In the genomic region with DNA sequence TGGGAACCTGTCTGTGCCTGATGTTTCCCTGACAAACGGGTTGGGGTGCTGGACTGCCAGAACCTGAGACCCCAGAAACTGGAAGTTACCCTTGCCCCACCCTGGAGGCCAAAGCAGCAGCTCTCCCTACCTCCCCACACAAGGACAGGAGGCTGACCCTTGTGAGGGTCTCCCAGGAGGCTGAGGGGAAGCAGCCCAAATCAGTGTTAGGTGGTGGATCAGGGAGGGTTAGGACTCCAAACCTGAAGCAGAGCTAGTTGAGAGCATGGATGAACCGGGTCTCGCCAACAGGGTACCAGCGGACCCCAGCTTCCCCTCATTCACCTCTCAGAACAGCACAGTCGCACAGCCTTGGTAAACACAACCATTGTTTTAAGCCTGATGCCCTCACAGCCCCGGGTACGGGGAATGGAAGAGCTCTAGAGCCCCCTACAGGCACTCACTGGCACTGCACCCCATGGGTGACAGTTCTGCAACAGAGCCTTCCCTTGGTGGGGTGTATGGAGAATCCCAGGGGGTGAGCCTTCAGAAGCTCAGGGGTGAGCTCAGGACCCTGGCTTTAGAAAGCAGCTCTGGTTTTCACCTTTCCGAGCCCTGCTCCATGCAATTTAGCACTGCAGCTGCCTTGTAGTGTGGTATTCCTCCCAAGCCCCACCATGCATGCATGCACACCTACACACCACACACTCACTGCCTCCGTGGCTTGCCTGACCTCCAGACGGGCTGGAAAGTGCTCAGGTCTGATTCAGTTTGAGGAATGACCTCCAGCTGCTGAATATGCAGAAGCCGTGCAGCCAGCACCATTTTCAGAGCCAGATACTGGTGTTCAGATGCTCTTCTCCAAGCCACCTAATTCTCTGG, we compare ENCODE assay signal across 1 cellular context.
TF ChIP-seq lines count a peak whose summit lies in the region.

No MANE protein-coding gene starts in this region.

TF ChIP-seq in GM12878, 131 proteins besides CTCF, POLR2A, EP300 and RAD21 (continued from another document and continues in another):
- TF ChIP-seq, protein P1, sequence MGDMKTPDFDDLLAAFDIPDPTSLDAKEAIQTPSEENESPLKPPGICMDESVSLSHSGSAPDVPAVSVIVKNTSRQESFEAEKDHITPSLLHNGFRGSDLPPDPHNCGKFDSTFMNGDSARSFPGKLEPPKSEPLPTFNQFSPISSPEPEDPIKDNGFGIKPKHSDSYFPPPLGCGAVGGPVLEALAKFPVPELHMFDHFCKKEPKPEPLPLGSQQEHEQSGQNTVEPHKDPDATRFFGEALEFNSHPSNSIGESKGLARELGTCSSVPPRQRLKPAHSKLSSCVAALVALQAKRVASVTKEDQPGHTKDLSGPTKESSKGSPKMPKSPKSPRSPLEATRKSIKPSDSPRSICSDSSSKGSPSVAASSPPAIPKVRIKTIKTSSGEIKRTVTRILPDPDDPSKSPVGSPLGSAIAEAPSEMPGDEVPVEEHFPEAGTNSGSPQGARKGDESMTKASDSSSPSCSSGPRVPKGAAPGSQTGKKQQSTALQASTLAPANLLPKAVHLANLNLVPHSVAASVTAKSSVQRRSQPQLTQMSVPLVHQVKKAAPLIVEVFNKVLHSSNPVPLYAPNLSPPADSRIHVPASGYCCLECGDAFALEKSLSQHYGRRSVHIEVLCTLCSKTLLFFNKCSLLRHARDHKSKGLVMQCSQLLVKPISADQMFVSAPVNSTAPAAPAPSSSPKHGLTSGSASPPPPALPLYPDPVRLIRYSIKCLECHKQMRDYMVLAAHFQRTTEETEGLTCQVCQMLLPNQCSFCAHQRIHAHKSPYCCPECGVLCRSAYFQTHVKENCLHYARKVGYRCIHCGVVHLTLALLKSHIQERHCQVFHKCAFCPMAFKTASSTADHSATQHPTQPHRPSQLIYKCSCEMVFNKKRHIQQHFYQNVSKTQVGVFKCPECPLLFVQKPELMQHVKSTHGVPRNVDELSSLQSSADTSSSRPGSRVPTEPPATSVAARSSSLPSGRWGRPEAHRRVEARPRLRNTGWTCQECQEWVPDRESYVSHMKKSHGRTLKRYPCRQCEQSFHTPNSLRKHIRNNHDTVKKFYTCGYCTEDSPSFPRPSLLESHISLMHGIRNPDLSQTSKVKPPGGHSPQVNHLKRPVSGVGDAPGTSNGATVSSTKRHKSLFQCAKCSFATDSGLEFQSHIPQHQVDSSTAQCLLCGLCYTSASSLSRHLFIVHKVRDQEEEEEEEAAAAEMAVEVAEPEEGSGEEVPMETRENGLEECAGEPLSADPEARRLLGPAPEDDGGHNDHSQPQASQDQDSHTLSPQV (IDR thresholded peaks at IDR 0.05): 0 out of 2 replicates have a peak, but pooled peaks have one; percentile 13
- TF ChIP-seq HDAC2 (IDR thresholded peaks at IDR 0.05): no peak
- TF ChIP-seq STAT1 (conservative IDR thresholded peaks at IDR 0.05): no peak
- peak; percentile 76 for TF ChIP-seq YY1 (IDR thresholded peaks at IDR 0.05; ENCODE audit: low read depth, low read length)
- peak; percentile 61; the same call in 1 of the 2 replicates for TF ChIP-seq RB1 (IDR thresholded peaks at IDR 0.05; ENCODE audit: borderline replicate concordance)
- TF ChIP-seq PAX8 (IDR thresholded peaks at IDR 0.05): no peak
- no peak for TF ChIP-seq ASH2L (IDR thresholded peaks at IDR 0.05; ENCODE audit: borderline replicate concordance, low read depth)
- TF ChIP-seq IKZF2 (IDR thresholded peaks at IDR 0.05): no peak
- 0 out of 2 replicates have a peak, but pooled peaks have one; percentile 26 for TF ChIP-seq MXI1 (IDR thresholded peaks at IDR 0.05; ENCODE audit: low read depth, low read length)
- TF ChIP-seq, protein P2, sequence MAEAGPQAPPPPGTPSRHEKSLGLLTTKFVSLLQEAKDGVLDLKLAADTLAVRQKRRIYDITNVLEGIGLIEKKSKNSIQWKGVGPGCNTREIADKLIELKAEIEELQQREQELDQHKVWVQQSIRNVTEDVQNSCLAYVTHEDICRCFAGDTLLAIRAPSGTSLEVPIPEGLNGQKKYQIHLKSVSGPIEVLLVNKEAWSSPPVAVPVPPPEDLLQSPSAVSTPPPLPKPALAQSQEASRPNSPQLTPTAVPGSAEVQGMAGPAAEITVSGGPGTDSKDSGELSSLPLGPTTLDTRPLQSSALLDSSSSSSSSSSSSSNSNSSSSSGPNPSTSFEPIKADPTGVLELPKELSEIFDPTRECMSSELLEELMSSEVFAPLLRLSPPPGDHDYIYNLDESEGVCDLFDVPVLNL (IDR thresholded peaks at IDR 0.05; ENCODE audit: low read depth, low read length): no peak
- TF ChIP-seq RBBP5 (conservative IDR thresholded peaks at IDR 0.05): no peak
- TF ChIP-seq, protein P3, sequence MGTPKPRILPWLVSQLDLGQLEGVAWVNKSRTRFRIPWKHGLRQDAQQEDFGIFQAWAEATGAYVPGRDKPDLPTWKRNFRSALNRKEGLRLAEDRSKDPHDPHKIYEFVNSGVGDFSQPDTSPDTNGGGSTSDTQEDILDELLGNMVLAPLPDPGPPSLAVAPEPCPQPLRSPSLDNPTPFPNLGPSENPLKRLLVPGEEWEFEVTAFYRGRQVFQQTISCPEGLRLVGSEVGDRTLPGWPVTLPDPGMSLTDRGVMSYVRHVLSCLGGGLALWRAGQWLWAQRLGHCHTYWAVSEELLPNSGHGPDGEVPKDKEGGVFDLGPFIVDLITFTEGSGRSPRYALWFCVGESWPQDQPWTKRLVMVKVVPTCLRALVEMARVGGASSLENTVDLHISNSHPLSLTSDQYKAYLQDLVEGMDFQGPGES (IDR thresholded peaks at IDR 0.05): no peak
- no peak for TF ChIP-seq MTA3 (IDR thresholded peaks at IDR 0.05; ENCODE audit: borderline replicate concordance, low read length)
- TF ChIP-seq, protein P4, sequence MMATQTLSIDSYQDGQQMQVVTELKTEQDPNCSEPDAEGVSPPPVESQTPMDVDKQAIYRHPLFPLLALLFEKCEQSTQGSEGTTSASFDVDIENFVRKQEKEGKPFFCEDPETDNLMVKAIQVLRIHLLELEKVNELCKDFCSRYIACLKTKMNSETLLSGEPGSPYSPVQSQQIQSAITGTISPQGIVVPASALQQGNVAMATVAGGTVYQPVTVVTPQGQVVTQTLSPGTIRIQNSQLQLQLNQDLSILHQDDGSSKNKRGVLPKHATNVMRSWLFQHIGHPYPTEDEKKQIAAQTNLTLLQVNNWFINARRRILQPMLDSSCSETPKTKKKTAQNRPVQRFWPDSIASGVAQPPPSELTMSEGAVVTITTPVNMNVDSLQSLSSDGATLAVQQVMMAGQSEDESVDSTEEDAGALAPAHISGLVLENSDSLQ (IDR thresholded peaks at IDR 0.05): 0 out of 2 replicates have a peak, but pooled peaks have one; percentile 7
- TF ChIP-seq CBX3 (IDR thresholded peaks at IDR 0.05; ENCODE audit: borderline replicate concordance, low read depth): no peak
- TF ChIP-seq, protein P5, sequence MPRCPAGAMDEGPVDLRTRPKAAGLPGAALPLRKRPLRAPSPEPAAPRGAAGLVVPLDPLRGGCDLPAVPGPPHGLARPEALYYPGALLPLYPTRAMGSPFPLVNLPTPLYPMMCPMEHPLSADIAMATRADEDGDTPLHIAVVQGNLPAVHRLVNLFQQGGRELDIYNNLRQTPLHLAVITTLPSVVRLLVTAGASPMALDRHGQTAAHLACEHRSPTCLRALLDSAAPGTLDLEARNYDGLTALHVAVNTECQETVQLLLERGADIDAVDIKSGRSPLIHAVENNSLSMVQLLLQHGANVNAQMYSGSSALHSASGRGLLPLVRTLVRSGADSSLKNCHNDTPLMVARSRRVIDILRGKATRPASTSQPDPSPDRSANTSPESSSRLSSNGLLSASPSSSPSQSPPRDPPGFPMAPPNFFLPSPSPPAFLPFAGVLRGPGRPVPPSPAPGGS (IDR thresholded peaks at IDR 0.05; ENCODE audit: borderline replicate concordance, insufficient read depth, low read depth, low read length, poor library complexity, severe bottlenecking): no peak
- no peak for TF ChIP-seq BHLHE40 (IDR thresholded peaks at IDR 0.05; ENCODE audit: borderline replicate concordance in 1 of 2, low read depth in 2 of 2, low read length in 1 of 2)
- TF ChIP-seq NR2F1 (conservative IDR thresholded peaks at IDR 0.05): no peak
- TF ChIP-seq TARDBP (IDR thresholded peaks at IDR 0.05; ENCODE audit: borderline replicate concordance): no peak
- 0 out of 2 replicates have a peak, but pooled peaks have one; percentile 27 for TF ChIP-seq MEF2A (IDR thresholded peaks at IDR 0.05; ENCODE audit: insufficient read depth, low read depth, low read length)
- peak; percentile 95 for TF ChIP-seq SMC3 (IDR thresholded peaks at IDR 0.05; ENCODE audit: borderline replicate concordance, low read length)
- TF ChIP-seq IKZF1 (conservative IDR thresholded peaks at IDR 0.05): no peak
- no peak for TF ChIP-seq POLR2AphosphoS5 (IDR thresholded peaks at IDR 0.05; ENCODE audit: low read length)
- TF ChIP-seq NFYA (IDR thresholded peaks at IDR 0.05; ENCODE audit: borderline replicate concordance, low read depth, low read length): no peak
- no peak for TF ChIP-seq GATAD2B (conservative IDR thresholded peaks at IDR 0.05; ENCODE audit: low read depth)
- no peak for TF ChIP-seq POLR2AphosphoS2 (IDR thresholded peaks at IDR 0.05; ENCODE audit: low read depth, low read length)
- TF ChIP-seq FOS (IDR thresholded peaks at IDR 0.05; ENCODE audit: borderline replicate concordance, extremely low read depth, insufficient read length): no peak
- no peak for TF ChIP-seq TCF7 (IDR thresholded peaks at IDR 0.05; ENCODE audit: borderline replicate concordance)
- 0 out of 3 replicates have a peak, but pooled peaks have one; percentile 55 for TF ChIP-seq POU2F2 (IDR thresholded peaks at IDR 0.05; ENCODE audit: borderline replicate concordance, low read depth, low read length)
- peak; percentile 62; the same call in 1 of the 2 replicates for TF ChIP-seq SMARCA5 (IDR thresholded peaks at IDR 0.05)
- TF ChIP-seq, protein P6, sequence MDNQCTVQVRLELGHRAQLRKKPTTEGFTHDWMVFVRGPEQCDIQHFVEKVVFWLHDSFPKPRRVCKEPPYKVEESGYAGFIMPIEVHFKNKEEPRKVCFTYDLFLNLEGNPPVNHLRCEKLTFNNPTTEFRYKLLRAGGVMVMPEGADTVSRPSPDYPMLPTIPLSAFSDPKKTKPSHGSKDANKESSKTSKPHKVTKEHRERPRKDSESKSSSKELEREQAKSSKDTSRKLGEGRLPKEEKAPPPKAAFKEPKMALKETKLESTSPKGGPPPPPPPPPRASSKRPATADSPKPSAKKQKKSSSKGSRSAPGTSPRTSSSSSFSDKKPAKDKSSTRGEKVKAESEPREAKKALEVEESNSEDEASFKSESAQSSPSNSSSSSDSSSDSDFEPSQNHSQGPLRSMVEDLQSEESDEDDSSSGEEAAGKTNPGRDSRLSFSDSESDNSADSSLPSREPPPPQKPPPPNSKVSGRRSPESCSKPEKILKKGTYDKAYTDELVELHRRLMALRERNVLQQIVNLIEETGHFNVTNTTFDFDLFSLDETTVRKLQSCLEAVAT (IDR thresholded peaks at IDR 0.05): no peak
- no peak for TF ChIP-seq EGR1 (IDR thresholded peaks at IDR 0.05; ENCODE audit: borderline replicate concordance in 1 of 2, low read depth in 2 of 2, low read length in 2 of 2)
- TF ChIP-seq, protein P7, sequence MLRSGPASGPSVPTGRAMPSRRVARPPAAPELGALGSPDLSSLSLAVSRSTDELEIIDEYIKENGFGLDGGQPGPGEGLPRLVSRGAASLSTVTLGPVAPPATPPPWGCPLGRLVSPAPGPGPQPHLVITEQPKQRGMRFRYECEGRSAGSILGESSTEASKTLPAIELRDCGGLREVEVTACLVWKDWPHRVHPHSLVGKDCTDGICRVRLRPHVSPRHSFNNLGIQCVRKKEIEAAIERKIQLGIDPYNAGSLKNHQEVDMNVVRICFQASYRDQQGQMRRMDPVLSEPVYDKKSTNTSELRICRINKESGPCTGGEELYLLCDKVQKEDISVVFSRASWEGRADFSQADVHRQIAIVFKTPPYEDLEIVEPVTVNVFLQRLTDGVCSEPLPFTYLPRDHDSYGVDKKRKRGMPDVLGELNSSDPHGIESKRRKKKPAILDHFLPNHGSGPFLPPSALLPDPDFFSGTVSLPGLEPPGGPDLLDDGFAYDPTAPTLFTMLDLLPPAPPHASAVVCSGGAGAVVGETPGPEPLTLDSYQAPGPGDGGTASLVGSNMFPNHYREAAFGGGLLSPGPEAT (IDR thresholded peaks at IDR 0.05; ENCODE audit: low read depth): no peak
- no peak for TF ChIP-seq SUPT20H (IDR thresholded peaks at IDR 0.05; ENCODE audit: borderline replicate concordance, control insufficient read depth, low read depth, low read length)
- TF ChIP-seq, protein P8, sequence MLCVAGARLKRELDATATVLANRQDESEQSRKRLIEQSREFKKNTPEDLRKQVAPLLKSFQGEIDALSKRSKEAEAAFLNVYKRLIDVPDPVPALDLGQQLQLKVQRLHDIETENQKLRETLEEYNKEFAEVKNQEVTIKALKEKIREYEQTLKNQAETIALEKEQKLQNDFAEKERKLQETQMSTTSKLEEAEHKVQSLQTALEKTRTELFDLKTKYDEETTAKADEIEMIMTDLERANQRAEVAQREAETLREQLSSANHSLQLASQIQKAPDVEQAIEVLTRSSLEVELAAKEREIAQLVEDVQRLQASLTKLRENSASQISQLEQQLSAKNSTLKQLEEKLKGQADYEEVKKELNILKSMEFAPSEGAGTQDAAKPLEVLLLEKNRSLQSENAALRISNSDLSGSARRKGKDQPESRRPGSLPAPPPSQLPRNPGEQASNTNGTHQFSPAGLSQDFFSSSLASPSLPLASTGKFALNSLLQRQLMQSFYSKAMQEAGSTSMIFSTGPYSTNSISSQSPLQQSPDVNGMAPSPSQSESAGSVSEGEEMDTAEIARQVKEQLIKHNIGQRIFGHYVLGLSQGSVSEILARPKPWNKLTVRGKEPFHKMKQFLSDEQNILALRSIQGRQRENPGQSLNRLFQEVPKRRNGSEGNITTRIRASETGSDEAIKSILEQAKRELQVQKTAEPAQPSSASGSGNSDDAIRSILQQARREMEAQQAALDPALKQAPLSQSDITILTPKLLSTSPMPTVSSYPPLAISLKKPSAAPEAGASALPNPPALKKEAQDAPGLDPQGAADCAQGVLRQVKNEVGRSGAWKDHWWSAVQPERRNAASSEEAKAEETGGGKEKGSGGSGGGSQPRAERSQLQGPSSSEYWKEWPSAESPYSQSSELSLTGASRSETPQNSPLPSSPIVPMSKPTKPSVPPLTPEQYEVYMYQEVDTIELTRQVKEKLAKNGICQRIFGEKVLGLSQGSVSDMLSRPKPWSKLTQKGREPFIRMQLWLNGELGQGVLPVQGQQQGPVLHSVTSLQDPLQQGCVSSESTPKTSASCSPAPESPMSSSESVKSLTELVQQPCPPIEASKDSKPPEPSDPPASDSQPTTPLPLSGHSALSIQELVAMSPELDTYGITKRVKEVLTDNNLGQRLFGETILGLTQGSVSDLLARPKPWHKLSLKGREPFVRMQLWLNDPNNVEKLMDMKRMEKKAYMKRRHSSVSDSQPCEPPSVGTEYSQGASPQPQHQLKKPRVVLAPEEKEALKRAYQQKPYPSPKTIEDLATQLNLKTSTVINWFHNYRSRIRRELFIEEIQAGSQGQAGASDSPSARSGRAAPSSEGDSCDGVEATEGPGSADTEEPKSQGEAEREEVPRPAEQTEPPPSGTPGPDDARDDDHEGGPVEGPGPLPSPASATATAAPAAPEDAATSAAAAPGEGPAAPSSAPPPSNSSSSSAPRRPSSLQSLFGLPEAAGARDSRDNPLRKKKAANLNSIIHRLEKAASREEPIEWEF (IDR thresholded peaks at IDR 0.05; ENCODE audit: insufficient replicate concordance, low read depth, low read length): no peak
- TF ChIP-seq CBFB (IDR thresholded peaks at IDR 0.05; ENCODE audit: low read depth): no peak
